In genomic region chr14:21054768-21055145, GRCh38 we compare ENCODE assay signal across 1 cellular context.
A peak's percentile ranks its signal among the peaks of the same experiment; 100 is the strongest.
TF ChIP-seq lines count a peak whose summit lies in the region.

No MANE protein-coding gene starts in this region.

TF ChIP-seq in HepG2, 621 proteins besides CTCF, POLR2A, EP300 and RAD21 (continued from another document):
- no peak for TF ChIP-seq ZNF407 (CRISPR knock-in tag; IDR thresholded peaks at IDR 0.05; ENCODE audit: not compliant biosample characterization)
- TF ChIP-seq ERF (CRISPR knock-in tag; IDR thresholded peaks at IDR 0.05), result 0 out of 2 replicates have a peak, but pooled peaks have one; percentile 0
- no peak for TF ChIP-seq SMAD1 (CRISPR knock-in tag; IDR thresholded peaks at IDR 0.05; ENCODE audit: borderline replicate concordance, low read depth)
- TF ChIP-seq ZNF124 (CRISPR knock-in tag; IDR thresholded peaks at IDR 0.05), result 0 out of 2 replicates have a peak, but pooled peaks have one; percentile 4
- no peak for TF ChIP-seq ZNF121 (CRISPR knock-in tag; IDR thresholded peaks at IDR 0.05)
- no peak for TF ChIP-seq DPF2 (CRISPR knock-in tag; IDR thresholded peaks at IDR 0.05; ENCODE audit: borderline replicate concordance, low read depth)
- no peak for TF ChIP-seq ZNF746 (CRISPR knock-in tag; IDR thresholded peaks at IDR 0.05)
- no peak for TF ChIP-seq ATF7-NPFF (CRISPR knock-in tag; IDR thresholded peaks at IDR 0.05; ENCODE audit: low read depth)
- TF ChIP-seq ZNF766 (CRISPR knock-in tag; IDR thresholded peaks at IDR 0.05; ENCODE audit: borderline replicate concordance), result no peak
- no peak for TF ChIP-seq PHF20 (CRISPR knock-in tag; IDR thresholded peaks at IDR 0.05)
- no peak for TF ChIP-seq ZNF549 (CRISPR knock-in tag; IDR thresholded peaks at IDR 0.05)
- TF ChIP-seq MZF1 (CRISPR knock-in tag; IDR thresholded peaks at IDR 0.05; ENCODE audit: borderline replicate concordance), result no peak
- TF ChIP-seq ZNF225 (CRISPR knock-in tag; IDR thresholded peaks at IDR 0.05), result no peak
- no peak for TF ChIP-seq KLF15 (CRISPR knock-in tag; IDR thresholded peaks at IDR 0.05; ENCODE audit: borderline replicate concordance)
- peak; percentile 2; the same call in 1 of the 2 replicates for TF ChIP-seq SMAD3 (CRISPR knock-in tag; IDR thresholded peaks at IDR 0.05)
- TF ChIP-seq ATF5 (CRISPR knock-in tag; IDR thresholded peaks at IDR 0.05; ENCODE audit: low read depth), result no peak
- no peak for TF ChIP-seq SP4 (CRISPR knock-in tag; IDR thresholded peaks at IDR 0.05)
- 0 out of 2 replicates have a peak, but pooled peaks have one; percentile 8 for TF ChIP-seq ZKSCAN8 (CRISPR knock-in tag; IDR thresholded peaks at IDR 0.05; ENCODE audit: borderline replicate concordance)
- 0 out of 2 replicates have a peak, but pooled peaks have one; percentile 5 for TF ChIP-seq MXD4 (CRISPR knock-in tag; IDR thresholded peaks at IDR 0.05)
- TF ChIP-seq FOXP1 (IDR thresholded peaks at IDR 0.05), result no peak
- TF ChIP-seq FOXP1 (CRISPR knock-in tag; IDR thresholded peaks at IDR 0.05), result no peak
- TF ChIP-seq CCDC6 (CRISPR knock-in tag; IDR thresholded peaks at IDR 0.05), result no peak
- TF ChIP-seq PAXIP1 (CRISPR knock-in tag; conservative IDR thresholded peaks at IDR 0.05), result peak; percentile 11
TF ChIP-seq in HepG2: peak in this region for 20.
